ENCODE assay signal across 20 cellular contexts in genomic region chr19:6473652-6474051, GRCh38. TPM values are rescaled to one million over a fixed set of nuclear protein-coding genes. Genes with fewer than 3 reads are reported as not detected.
"Had no signal": no experiment of that assay in that cellular context is flagged by ENCODE, and none has a peak within 500 bp of the region (broad histone marks: within the 10 kb centered on the region; RNA-seq: fewer than 3 reads in every experiment).

No MANE protein-coding gene starts in this region.

- ATAC-seq: activated CD8-positive, alpha-beta T cell treated with anti-CD3 and anti-CD28 coated beads, Interleukin-2, amount 10 ng/mL, durations not matched to agents 7 days and 5 days; heart left ventricle; lower lobe of right lung; right lobe of liver; stimulated activated memory B cell treated with anti-CD40 and anti-IgM and Interleukin-4, amounts not matched to agents 10 μg/mL and 1 μg/mL and 100 μg/mL, for 72 hours; upper lobe of right lung had no signal

- H3K4me3 ChIP-seq: heart left ventricle, lower lobe of right lung, right lobe of liver, skin epidermis, thoracic aorta, upper lobe of right lung had no signal

- H3K9me3 Mint-ChIP-seq: activated naive CD4-positive, alpha-beta T cell treated with anti-CD3 and anti-CD28 coated beads for 36 hours; naive B cell; neural crest cell; stimulated activated memory B cell treated with anti-CD40 and anti-IgM and Interleukin-4, amounts not matched to agents 10 μg/mL and 1 μg/mL and 100 μg/mL, for 72 hours had no signal

- H3K4me1 ChIP-seq: right lobe of liver had no signal

- H3K27me3 ChIP-seq: right lobe of liver had no signal

- H3K4me3 Mint-ChIP-seq: activated CD8-positive, alpha-beta T cell treated with anti-CD3 and anti-CD28 coated beads, Interleukin-2, amount 10 ng/mL, durations not matched to agents 7 days and 5 days; activated naive CD4-positive, alpha-beta T cell treated with anti-CD3 and anti-CD28 coated beads for 36 hours; naive B cell; neural crest cell; stimulated activated memory B cell treated with anti-CD40 and anti-IgM and Interleukin-4, amounts not matched to agents 10 μg/mL and 1 μg/mL and 100 μg/mL, for 72 hours had no signal

- H3K4me1 Mint-ChIP-seq: stimulated activated memory B cell treated with anti-CD40 and anti-IgM and Interleukin-4, amounts not matched to agents 10 μg/mL and 1 μg/mL and 100 μg/mL, for 72 hours had no signal

- H3K9me3 ChIP-seq: heart left ventricle, lower lobe of right lung, right lobe of liver, thoracic aorta, upper lobe of right lung had no signal

- H3K27ac Mint-ChIP-seq: activated CD8-positive, alpha-beta T cell treated with anti-CD3 and anti-CD28 coated beads, Interleukin-2, amount 10 ng/mL, durations not matched to agents 7 days and 5 days; activated naive CD4-positive, alpha-beta T cell treated with anti-CD3 and anti-CD28 coated beads for 36 hours; stimulated activated memory B cell treated with anti-CD40 and anti-IgM and Interleukin-4, amounts not matched to agents 10 μg/mL and 1 μg/mL and 100 μg/mL, for 72 hours had no signal

- H3K27me3 Mint-ChIP-seq: naive B cell; stimulated activated memory B cell treated with anti-CD40 and anti-IgM and Interleukin-4, amounts not matched to agents 10 μg/mL and 1 μg/mL and 100 μg/mL, for 72 hours had no signal

- H3K36me3 ChIP-seq: right lobe of liver, thoracic aorta, upper lobe of right lung had no signal

- DNase-seq: activated CD4-positive, alpha-beta T cell treated with anti-CD3 and anti-CD28 coated beads for 1 hour; activated CD4-positive, alpha-beta T cell treated with anti-CD3 and anti-CD28 coated beads, Interleukin-2, amount 50 U/mL, for 1 hour; activated CD8-positive, alpha-beta T cell treated with anti-CD3 and anti-CD28 coated beads, Interleukin-2, amount 10 ng/mL, durations not matched to agents 7 days and 5 days; activated naive CD4-positive, alpha-beta T cell treated with anti-CD3 and anti-CD28 coated beads for 36 hours; amygdala; heart left ventricle; lower lobe of right lung; naive B cell; occipital lobe; right lobe of liver; stimulated activated CD4-positive, alpha-beta T cell treated with anti-CD3 and anti-CD28 coated beads, Interleukin-2, amount 100 ng/mL, for 24 hours; T-helper 9 cell; upper lobe of right lung had no signal

- H3K27ac ChIP-seq: heart left ventricle, lower lobe of right lung, right lobe of liver, skin epidermis, thoracic aorta, upper lobe of right lung had no signal

RNA-seq across cellular contexts. Expression of gene DENND1C, which starts 7.9 kb away (rescaled TPM):
- total RNA-seq: fibroblast of villous mesenchyme, neural crest cell, occipital lobe had no signal

RNA-seq across cellular contexts. Expression of gene CRB3, which starts 9.6 kb away (rescaled TPM):
- total RNA-seq: mesenteric fat pad; neural crest cell; occipital lobe; T-helper 1 cell treated with Interleukin-12 subunit alpha and Interleukin-12 subunit beta and Interleukin-4 antibody, amounts not matched to agents 30 ng/mL and 1 ng/mL, for 36 hours had no signal

RNA-seq across cellular contexts. Expression of gene TUBB4A, which starts 28.5 kb away (rescaled TPM):
- total RNA-seq: fibroblast of villous mesenchyme, thoracic aorta had no signal

RNA-seq across cellular contexts. Expression of gene SLC25A41, which starts 40.1 kb away (rescaled TPM):
- total RNA-seq: activated naive CD4-positive, alpha-beta T cell treated with anti-CD3 and anti-CD28 coated beads for 36 hours; fibroblast of villous mesenchyme; lower lobe of right lung; mesenteric fat pad; upper lobe of right lung had no signal
